ENCODE assay signal across 9 cellular contexts in genomic region chr1:204446413-204447111, GRCh38. TPM values are rescaled to one million over a fixed set of nuclear protein-coding genes. Genes with fewer than 3 reads are reported as not detected.
DNase-seq lines count a peak whose midpoint lies in the region; FAIRE-seq and TF ChIP-seq lines count a peak whose summit lies in the region.
"Had no signal": no experiment of that assay in that cellular context is flagged by ENCODE, and none has a peak within 500 bp of the region (broad histone marks: within the 10 kb centered on the region; RNA-seq: fewer than 3 reads in every experiment).

No MANE protein-coding gene starts in this region.

- H3K79me2 ChIP-seq in astrocyte (ENCODE audit: insufficient read depth, low read length), result no peaks in the 10 kb centered on the region

- no peak overlapping the region for H3K27ac Mint-ChIP-seq in astrocyte (ENCODE audit: unreplicated experiment)

- in situ Hi-C loops in HAP-1 (cut with MboI; ENCODE audit: low sequenced_read_pairs), result loop anchor here (5.0 kb wide), 1 partner anchor 56 kb away; no protein-coding TSS in a partner anchor

- no peaks in the 10 kb centered on the region for H3K9me3 Mint-ChIP-seq in astrocyte (ENCODE audit: unreplicated experiment)

- no peak overlapping the region for H3K4me3 Mint-ChIP-seq in astrocyte (ENCODE audit: unreplicated experiment)

- peak; percentile 76 for FAIRE-seq in D721Med (lab: Jason Lieb, UNC)
- no peak for FAIRE-seq in astrocyte (lab: Jason Lieb, UNC)

- H3K4me2 ChIP-seq in astrocyte (ENCODE audit: low read length), result no peak overlapping the region

- H3K9me3 ChIP-seq in HAP-1, result no peaks in the 10 kb centered on the region
- no peaks in the 10 kb centered on the region for H3K9me3 ChIP-seq in astrocyte (ENCODE audit: insufficient read depth, low read depth, low read length)
- H3K9me3 ChIP-seq in skeletal muscle tissue (ENCODE audit: control insufficient read depth in 3 of 3, low read length in 3 of 3), result no peaks in the 10 kb centered on the region

- H2AFZ ChIP-seq in astrocyte (ENCODE audit: low read depth, low read length), result no peak overlapping the region

- peaks cover 3% of the 10 kb centered on the region for H3K4me1 Mint-ChIP-seq in astrocyte (ENCODE audit: low read depth, unreplicated experiment)

- H4K20me1 ChIP-seq in astrocyte (ENCODE audit: insufficient read depth, low read length), result no peaks in the 10 kb centered on the region

- H3K9ac ChIP-seq in astrocyte (ENCODE audit: low read length), result no peak overlapping the region
- peak overlapping the region in 2 of 3 donors; percentile 34 to 72 for H3K9ac ChIP-seq in skeletal muscle tissue (ENCODE audit: low read depth in 1 of 3, low read length in 3 of 3)

- H3K4me1 ChIP-seq in HAP-1 (no peaks in the 10 kb centered on the region), astrocyte (ENCODE audit: insufficient read depth, low read length) (no peaks in the 10 kb centered on the region), skeletal muscle tissue (ENCODE audit: control insufficient read depth in 3 of 3, insufficient read depth in 3 of 3, low read length in 3 of 3) (peaks cover 74 to 93% (median 79%) of the 10 kb centered on the region in 3 donors)

- DNase-seq in D721Med (ENCODE audit: insufficient read length, low spot score) (peak; percentile 99), HAP-1 (ENCODE audit: low spot score in 2 of 2) (peak; percentile 34 to 71), NCI-H187 treated with DMSO at 0.1 percent for 48 hours (lab: John Stamatoyannopoulos, UW) (peak; percentile 97), T-helper 9 cell (peak; percentile 66), astrocyte (ENCODE audit: low read depth) (no peak), hypothalamus (lab: John Stamatoyannopoulos, UW) (peak in 49 of 51 donors; percentile 7 to 83 (median 48)), occipital lobe (lab: John Stamatoyannopoulos, UW) (no peak)

- H3K36me3 ChIP-seq in HAP-1 (replicated peaks), result peaks cover 10% of the 10 kb centered on the region
- H3K36me3 ChIP-seq in astrocyte (ENCODE audit: insufficient read depth, low read length), result no peaks in the 10 kb centered on the region
- H3K36me3 ChIP-seq in skeletal muscle tissue (ENCODE audit: control insufficient read depth in 3 of 3, insufficient read depth in 3 of 3, low read length in 3 of 3), result peaks cover 52 to 71% (median 67%) of the 10 kb centered on the region in 3 donors

- H3K27me3 ChIP-seq in HAP-1 (ENCODE audit: low read depth) (no peaks in the 10 kb centered on the region), astrocyte (ENCODE audit: insufficient read depth, low read length) (peaks cover 2% of the 10 kb centered on the region), skeletal muscle tissue (ENCODE audit: control insufficient read depth in 3 of 3, insufficient read depth in 3 of 3, low read length in 3 of 3) (no peaks in the 10 kb centered on the region)

- TF ChIP-seq CTCF in D721Med (IDR thresholded peaks at IDR 0.05; ENCODE audit: insufficient read depth, missing control alignments) (peak; percentile 97), astrocyte (IDR thresholded peaks at IDR 0.05; ENCODE audit: insufficient read depth, low read depth, low read length) (peak; percentile 53)

- H3K27ac ChIP-seq in astrocyte (ENCODE audit: low read depth, low read length) (no peak overlapping the region), skeletal muscle tissue (ENCODE audit: low read depth, low read length) (peak overlapping the region; percentile 76)
- H3K27ac ChIP-seq: SK-N-MC had no signal

- H3K36me3 Mint-ChIP-seq in astrocyte (ENCODE audit: low read depth, unreplicated experiment), result peaks cover 50% of the 10 kb centered on the region

- peaks cover 22% of the 10 kb centered on the region for H3K27me3 Mint-ChIP-seq in astrocyte (ENCODE audit: low read depth, unreplicated experiment)

- no peak overlapping the region for H3K4me3 ChIP-seq in HAP-1
- no peak overlapping the region for H3K4me3 ChIP-seq in astrocyte (ENCODE audit: insufficient read depth, low read depth, low read length)
- H3K4me3 ChIP-seq in skeletal muscle tissue (ENCODE audit: low read length in 3 of 3), result peak overlapping the region; percentile 34 to 67 (median 52)
- H3K4me3 ChIP-seq: SK-N-MC had no signal

RNA-seq across cellular contexts. Expression of gene PPP1R15B, which starts 34.9 kb away (rescaled TPM):
- 38.8 and 40.0 TPM in 2 replicates for total RNA-seq in astrocyte
- 30.3 TPM for total RNA-seq in skeletal muscle tissue
- total RNA-seq in occipital lobe, result 43.4 TPM

RNA-seq across cellular contexts. Expression of gene PIK3C2B, which starts 48.0 kb away (rescaled TPM):
- total RNA-seq in astrocyte, result 17.9 and 19.3 TPM in 2 replicates
- total RNA-seq in skeletal muscle tissue, result 31.8 TPM
- 31.0 TPM for total RNA-seq in occipital lobe

Comparison
In these comparisons a context has a peak if more than half of its experiments do, and no peak if none do; other contexts are left out.
1. DNase-seq: peak in D721Med (single experiment), HAP-1 (2 of 2), NCI-H187 treated with DMSO at 0.1 percent for 48 hours (single experiment), T-helper 9 cell (single experiment) and hypothalamus (49 of 51); none in astrocyte (single experiment) and occipital lobe (single experiment).
2. H3K4me3 ChIP-seq: peak in skeletal muscle tissue (3 of 3); none in HAP-1 (single experiment) and astrocyte (single experiment).